Comparison of ENCODE assay signal across 1 cellular context in genomic region chr10:74333174-74333573, GRCh38.
TF ChIP-seq lines count a peak whose summit lies in the region.

No MANE protein-coding gene starts in this region.

TF ChIP-seq in SK-N-SH treated with all-trans-retinoic acid at 6 μM for 48 hours, 23 proteins besides CTCF, POLR2A, EP300 and RAD21 (continued from another document):
- TF ChIP-seq, protein P1, sequence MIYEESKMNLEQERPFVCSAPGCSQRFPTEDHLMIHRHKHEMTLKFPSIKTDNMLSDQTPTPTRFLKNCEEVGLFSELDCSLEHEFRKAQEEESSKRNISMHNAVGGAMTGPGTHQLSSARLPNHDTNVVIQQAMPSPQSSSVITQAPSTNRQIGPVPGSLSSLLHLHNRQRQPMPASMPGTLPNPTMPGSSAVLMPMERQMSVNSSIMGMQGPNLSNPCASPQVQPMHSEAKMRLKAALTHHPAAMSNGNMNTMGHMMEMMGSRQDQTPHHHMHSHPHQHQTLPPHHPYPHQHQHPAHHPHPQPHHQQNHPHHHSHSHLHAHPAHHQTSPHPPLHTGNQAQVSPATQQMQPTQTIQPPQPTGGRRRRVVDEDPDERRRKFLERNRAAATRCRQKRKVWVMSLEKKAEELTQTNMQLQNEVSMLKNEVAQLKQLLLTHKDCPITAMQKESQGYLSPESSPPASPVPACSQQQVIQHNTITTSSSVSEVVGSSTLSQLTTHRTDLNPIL (CRISPR knock-in tag; IDR thresholded peaks at IDR 0.05; ENCODE audit: low read depth) = peak; percentile 14; the same call in 1 of the 2 replicates
